Comparison of ENCODE assay signal across 26 cellular contexts in genomic region chr9:79672891-79673290, GRCh38.
"Had no signal": no experiment of that assay in that cellular context is flagged by ENCODE, and none has a peak within 500 bp of the region (broad histone marks: within the 10 kb centered on the region; RNA-seq: fewer than 3 reads in every experiment).

No MANE protein-coding gene starts in this region.

- H3K4me3 Mint-ChIP-seq: activated CD4-positive, alpha-beta T cell treated with anti-CD3 and anti-CD28 coated beads for 36 hours; activated CD8-positive, alpha-beta memory T cell treated with anti-CD3 and anti-CD28 coated beads, Interleukin-2, amount 10 ng/mL, durations not matched to agents 7 days and 5 days; activated CD8-positive, alpha-beta T cell treated with anti-CD3 and anti-CD28 coated beads, Interleukin-2, amount 10 ng/mL, durations not matched to agents 7 days and 5 days; activated T-cell treated with anti-CD3 and anti-CD28 coated beads, Interleukin-2, amount 50 U/mL, for 72 hours; neural progenitor cell; stimulated activated naive CD8-positive, alpha-beta T cell treated with anti-CD3 and anti-CD28 coated beads, Interleukin-15, Interleukin-2, amounts not matched to agents 100 ng/mL and 50 ng/mL, for 24 hours had no signal

- ATAC-seq: activated CD4-positive, alpha-beta T cell treated with anti-CD3 and anti-CD28 coated beads for 36 hours; activated CD8-positive, alpha-beta memory T cell treated with anti-CD3 and anti-CD28 coated beads, Interleukin-2, amount 10 ng/mL, durations not matched to agents 7 days and 5 days; activated CD8-positive, alpha-beta T cell treated with anti-CD3 and anti-CD28 coated beads, Interleukin-2, amount 10 ng/mL, durations not matched to agents 7 days and 5 days; activated naive CD4-positive, alpha-beta T cell treated with anti-CD3 and anti-CD28 coated beads, Interleukin-2, amount 50 U/mL, for 72 hours; activated T-cell treated with anti-CD3 and anti-CD28 coated beads, Interleukin-2, amount 50 U/mL, for 72 hours; body of pancreas; gastrocnemius medialis; left colon; naive thymus-derived CD4-positive, alpha-beta T cell had no signal

- H3K27me3 ChIP-seq: body of pancreas, cardiac muscle cell, dorsolateral prefrontal cortex, gastrocnemius medialis, neural progenitor cell, right atrium auricular region had no signal

- H2AFZ ChIP-seq: neural progenitor cell had no signal

- H3K36me3 ChIP-seq: cardiac muscle cell, gastrocnemius medialis, right atrium auricular region had no signal

- H3K9me3 ChIP-seq: body of pancreas, gastrocnemius medialis, right atrium auricular region had no signal

- H3K9me3 Mint-ChIP-seq: activated T-cell treated with anti-CD3 and anti-CD28 coated beads, Interleukin-2, amount 50 U/mL, for 72 hours; stimulated activated naive CD8-positive, alpha-beta T cell treated with anti-CD3 and anti-CD28 coated beads, Interleukin-15, Interleukin-2, amounts not matched to agents 100 ng/mL and 50 ng/mL, for 24 hours had no signal

- DNase-seq: activated CD4-positive, alpha-beta T cell treated with anti-CD3 and anti-CD28 coated beads for 36 hours; activated CD4-positive, CD25-positive, alpha-beta regulatory T cell; activated CD8-positive, alpha-beta memory T cell treated with anti-CD3 and anti-CD28 coated beads, Interleukin-2, amount 10 ng/mL, durations not matched to agents 7 days and 5 days; activated CD8-positive, alpha-beta T cell treated with anti-CD3 and anti-CD28 coated beads, Interleukin-2, amount 10 ng/mL, durations not matched to agents 7 days and 5 days; activated naive CD4-positive, alpha-beta T cell; activated T-cell treated with anti-CD3 and anti-CD28 coated beads, Interleukin-2, amount 50 U/mL, for 72 hours; anterior cingulate cortex; body of pancreas; cerebellar nuclear complex; dorsolateral prefrontal cortex; effector memory CD4-positive, alpha-beta T cell; gastrocnemius medialis; glutamatergic neuron; hippocampal formation; kidney; left colon; mammary epithelial cell; midbrain; naive thymus-derived CD4-positive, alpha-beta T cell; stimulated activated CD4-positive, alpha-beta T cell treated with anti-CD3 and anti-CD28 coated beads, Interleukin-2, amount 100 ng/mL, for 48 hours had no signal

- H3K27ac Mint-ChIP-seq: activated CD4-positive, alpha-beta T cell treated with anti-CD3 and anti-CD28 coated beads for 36 hours; activated CD8-positive, alpha-beta memory T cell treated with anti-CD3 and anti-CD28 coated beads, Interleukin-2, amount 10 ng/mL, durations not matched to agents 7 days and 5 days; activated naive CD4-positive, alpha-beta T cell treated with anti-CD3 and anti-CD28 coated beads, Interleukin-2, amount 50 U/mL, for 72 hours; activated T-cell treated with anti-CD3 and anti-CD28 coated beads, Interleukin-2, amount 50 U/mL, for 72 hours; neural progenitor cell; stimulated activated naive CD8-positive, alpha-beta T cell treated with anti-CD3 and anti-CD28 coated beads, Interleukin-15, Interleukin-2, amounts not matched to agents 100 ng/mL and 50 ng/mL, for 24 hours had no signal

- H3K27me3 Mint-ChIP-seq: activated CD4-positive, alpha-beta T cell treated with anti-CD3 and anti-CD28 coated beads for 36 hours; activated CD8-positive, alpha-beta memory T cell treated with anti-CD3 and anti-CD28 coated beads, Interleukin-2, amount 10 ng/mL, durations not matched to agents 7 days and 5 days; naive thymus-derived CD4-positive, alpha-beta T cell; stimulated activated naive CD8-positive, alpha-beta T cell treated with anti-CD3 and anti-CD28 coated beads, Interleukin-15, Interleukin-2, amounts not matched to agents 100 ng/mL and 50 ng/mL, for 24 hours had no signal

- H3K27ac ChIP-seq: body of pancreas, cardiac muscle cell, coronary artery, dorsolateral prefrontal cortex, gastrocnemius medialis, neural progenitor cell, right atrium auricular region had no signal

- H3K9ac ChIP-seq: neural progenitor cell had no signal

- H3K4me3 ChIP-seq: body of pancreas, cardiac muscle cell, coronary artery, dorsolateral prefrontal cortex, gastrocnemius medialis, neural progenitor cell, right atrium auricular region had no signal

- H3K4me2 ChIP-seq: neural progenitor cell had no signal
